26 cellular contexts compared by ENCODE assay signal in the genomic region with DNA sequence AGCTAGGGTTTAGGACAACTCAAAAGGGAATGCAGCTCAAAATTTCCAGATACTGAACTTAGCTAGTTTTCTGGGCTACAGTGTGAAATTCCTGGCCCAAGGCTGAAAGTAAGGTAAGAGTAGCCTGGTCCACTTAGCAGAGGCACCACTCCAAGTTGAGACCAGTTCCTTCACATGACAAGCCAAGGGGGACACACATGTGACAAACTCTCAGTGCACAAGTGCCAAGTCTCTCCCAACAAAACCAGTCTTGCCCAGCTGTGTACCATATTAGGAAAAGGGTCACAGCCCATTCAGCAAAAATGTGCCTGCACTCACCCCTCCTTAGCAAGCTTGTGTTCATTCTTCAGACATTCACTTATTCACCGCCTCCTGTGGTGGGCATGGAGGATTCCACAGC.
"Had no signal": no experiment of that assay in that cellular context is flagged by ENCODE, and none has a peak within 500 bp of the region (broad histone marks: within the 10 kb centered on the region; RNA-seq: fewer than 3 reads in every experiment).

No MANE protein-coding gene starts in this region.

- DNase-seq: colonic mucosa; effector CD8-positive, alpha-beta T cell; foreskin fibroblast; gastrocnemius medialis; head of caudate nucleus; hippocampal formation; left colon; natural killer cell; occipital lobe; ovary; posterior cingulate gyrus; psoas muscle; right lobe of liver; stimulated activated CD4-positive, alpha-beta T cell treated with anti-CD3 and anti-CD28 coated beads, Interleukin-12 subunit alpha, Interleukin-12 subunit beta, amount 100 ng/mL, for 4 hours; stimulated activated CD4-positive, alpha-beta T cell treated with anti-CD3 and anti-CD28 coated beads, Interleukin-1b, Interleukin-23, amount 100 ng/mL, for 48 hours; stimulated activated CD4-positive, alpha-beta T cell treated with anti-CD3 and anti-CD28 coated beads, Interleukin-4, amount 100 ng/mL, for 1 hour; stimulated activated CD8-positive, alpha-beta memory T cell treated with anti-CD3 and anti-CD28 coated beads, Interleukin-4, amount 100 ng/mL, for 48 hours; stimulated activated naive CD4-positive, alpha-beta T cell; stimulated activated naive CD8-positive, alpha-beta T cell treated with anti-CD3 and anti-CD28 coated beads, Interleukin-15, amount 100 ng/mL, for 72 hours; trophoblast cell had no signal

- H3K27me3 Mint-ChIP-seq: central memory CD8-positive, alpha-beta T cell; dendritic cell treated with granulocyte-macrophage colony-stimulating factor and Interleukin-4, amounts not matched to agents 40 ng/mL and 50 ng/mL, for 4 days; stimulated activated naive CD8-positive, alpha-beta T cell treated with anti-CD3 and anti-CD28 coated beads, Interleukin-15, amount 100 ng/mL, for 72 hours had no signal

- H3K4me3 Mint-ChIP-seq: central memory CD8-positive, alpha-beta T cell; dendritic cell treated with granulocyte-macrophage colony-stimulating factor and Interleukin-4, amounts not matched to agents 40 ng/mL and 50 ng/mL, for 4 days; memory B cell; natural killer cell; stimulated activated naive CD8-positive, alpha-beta T cell treated with anti-CD3 and anti-CD28 coated beads, Interleukin-15, amount 100 ng/mL, for 72 hours had no signal

- H3K27ac ChIP-seq: colonic mucosa, gastrocnemius medialis, ovary, psoas muscle, right lobe of liver, suprapubic skin had no signal

- H3K36me3 Mint-ChIP-seq: natural killer cell had no signal

- H3K36me3 ChIP-seq: colonic mucosa, gastrocnemius medialis, ovary, right lobe of liver, suprapubic skin had no signal

- ATAC-seq: gastrocnemius medialis; left colon; natural killer cell; psoas muscle; stimulated activated naive CD8-positive, alpha-beta T cell treated with anti-CD3 and anti-CD28 coated beads, Interleukin-15, amount 100 ng/mL, for 72 hours had no signal

- H3K27ac Mint-ChIP-seq: dendritic cell treated with granulocyte-macrophage colony-stimulating factor and Interleukin-4, amounts not matched to agents 40 ng/mL and 50 ng/mL, for 4 days; memory B cell; natural killer cell; stimulated activated naive CD8-positive, alpha-beta T cell treated with anti-CD3 and anti-CD28 coated beads, Interleukin-15, amount 100 ng/mL, for 72 hours had no signal

- H3K9me3 Mint-ChIP-seq: central memory CD8-positive, alpha-beta T cell; dendritic cell treated with granulocyte-macrophage colony-stimulating factor and Interleukin-4, amounts not matched to agents 40 ng/mL and 50 ng/mL, for 4 days; memory B cell; stimulated activated naive CD8-positive, alpha-beta T cell treated with anti-CD3 and anti-CD28 coated beads, Interleukin-15, amount 100 ng/mL, for 72 hours had no signal

- H3K4me3 ChIP-seq: colonic mucosa, gastrocnemius medialis, lung, ovary, psoas muscle, right lobe of liver, smooth muscle cell, suprapubic skin had no signal

- H3K9me3 ChIP-seq: colonic mucosa, gastrocnemius medialis, ovary, right lobe of liver, suprapubic skin had no signal

- H3K4me1 Mint-ChIP-seq: memory B cell; natural killer cell; stimulated activated naive CD8-positive, alpha-beta T cell treated with anti-CD3 and anti-CD28 coated beads, Interleukin-15, amount 100 ng/mL, for 72 hours had no signal

- H3K27me3 ChIP-seq: colonic mucosa, gastrocnemius medialis, ovary, right lobe of liver, suprapubic skin had no signal

- H3K4me1 ChIP-seq: colonic mucosa, gastrocnemius medialis, psoas muscle, suprapubic skin had no signal
